In genomic region chr19:10835754-10836477, GRCh38 we compare ENCODE assay signal across 8 cellular contexts. TPM values are rescaled to one million over a fixed set of nuclear protein-coding genes. Genes with fewer than 3 reads are reported as not detected.
DNase-seq lines count a peak whose midpoint lies in the region; ATAC-seq and TF ChIP-seq lines count a peak whose summit lies in the region.

Gene TMED1 (minus strand): TSS chr19:10836212. CDS start chr19:10836191, 21 bp downstream.

- peaks cover 0 to 38% of the 10 kb centered on the region in 2 donors for H3K36me3 ChIP-seq in left lung

- peak within 1 kb of the TSS; percentile 99 for H3K27ac ChIP-seq in left lung

- TF ChIP-seq CTCF in left lung (IDR thresholded peaks at IDR 0.05): peak in 1 of 2 donors; percentile 38

- no peaks in the 10 kb centered on the region for H3K27me3 ChIP-seq in left lung

- peak within 1 kb of the TSS; percentile 67 to 75 for H3K4me3 ChIP-seq in left lung

- peaks cover 0 to 5% of the 10 kb centered on the region in 2 donors for H3K9me3 ChIP-seq in left lung

- intact Hi-C loops in left lung (cut with DNase I): no loop called here

- peaks cover 0 to 18% of the 10 kb centered on the region in 2 donors for H3K4me1 ChIP-seq in left lung

- DNase-seq in C1 segment of cervical spinal cord (lab: John Stamatoyannopoulos, UW) (peak; percentile 88 to 99 (median 96)), NCI-H748 treated with DMSO at 0.1 percent for 48 hours (lab: John Stamatoyannopoulos, UW) (peak; percentile 98), dermis blood vessel endothelial cell (peak; percentile 100), left lung (peak; percentile 97 to 99)
- peak; percentile 85 to 94 for DNase-seq in activated CD4-positive, alpha-beta T cell treated with anti-CD3 and anti-CD28 coated beads, Interleukin-2, amount 50 U/mL, for 24 hours (ENCODE audit: low read depth in 1 of 2, low spot score in 1 of 2)
- peak; percentile 97 to 98 for DNase-seq in stimulated activated CD4-positive, alpha-beta T cell treated with anti-CD3 and anti-CD28 coated beads, Interleukin-2, amount 100 ng/mL, for 48 hours

- ATAC-seq in GM19328 (IDR thresholded peaks at IDR 0.05; ENCODE audit: unreplicated experiment) (peak; percentile 69), HG03521 (IDR thresholded peaks at IDR 0.05; ENCODE audit: unreplicated experiment) (peak; percentile 69), left lung (peak; percentile 93)

RNA-seq across cellular contexts. Expression of gene TMED1, which starts in this region (rescaled TPM):
- total RNA-seq in dermis blood vessel endothelial cell: 43.1 and 60.6 TPM in 2 replicates
- total RNA-seq in left lung: 10 to 100 TPM; 25.4 to 27.0 TPM

Comparison
In these comparisons a context has a peak if more than half of its experiments do, and no peak if none do; other contexts are left out.
1. Peak in every context shown above with its lines: DNase-seq, ATAC-seq, H3K4me3 ChIP-seq and H3K27ac ChIP-seq.